ENCODE assay signal across 9 cellular contexts in the genomic region with DNA sequence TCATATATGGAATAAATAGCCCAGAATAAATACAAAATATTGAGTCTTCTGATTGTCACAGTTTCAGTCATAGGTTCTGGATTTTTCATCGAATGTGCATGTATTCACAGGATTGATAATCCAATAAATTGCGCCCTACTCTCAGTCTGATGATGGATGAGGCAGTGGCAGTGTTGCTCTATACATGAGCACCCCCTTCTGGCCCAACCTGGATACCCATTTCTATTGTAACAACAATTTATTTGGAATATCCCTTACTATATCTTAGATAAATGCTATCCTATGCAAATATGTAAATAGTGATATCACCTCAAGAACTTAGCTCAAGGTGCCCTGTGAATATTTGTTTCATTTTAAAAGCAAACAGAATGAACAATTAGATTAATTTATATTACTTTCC.
A peak's percentile ranks its signal among the peaks of the same experiment; 100 is the strongest.
DNase-seq lines count a peak whose midpoint lies in the region; ATAC-seq, FAIRE-seq and TF ChIP-seq lines count a peak whose summit lies in the region.
"Had no signal": no experiment of that assay in that cellular context is flagged by ENCODE, and none has a peak within 500 bp of the region (broad histone marks: within the 10 kb centered on the region; RNA-seq: fewer than 3 reads in every experiment).

No MANE protein-coding gene starts in this region.

- H3K4me2 ChIP-seq in DND-41 (ENCODE audit: insufficient read depth, low read length) (no peak overlapping the region), keratinocyte (ENCODE audit: control insufficient read depth, extremely low read depth, insufficient read depth, low read depth, low read length) (no peak overlapping the region), osteoblast (ENCODE audit: insufficient read depth, low read length) (no peak overlapping the region)

- H2AFZ ChIP-seq in DND-41 (ENCODE audit: low read depth, low read length), result no peak overlapping the region
- no peak overlapping the region for H2AFZ ChIP-seq in keratinocyte (ENCODE audit: control insufficient read depth, low read length)
- no peak overlapping the region for H2AFZ ChIP-seq in osteoblast (ENCODE audit: low read length)

- ATAC-seq in DND-41 (ENCODE audit: insufficient read depth, low read depth) (peak; percentile 53; the same call in 1 of the 3 replicates), HG02678 (IDR thresholded peaks at IDR 0.05; ENCODE audit: unreplicated experiment) (no peak)

- H3K9me1 ChIP-seq in keratinocyte (ENCODE audit: control insufficient read depth, extremely low read depth, insufficient read depth, low read length), result no peaks in the 10 kb centered on the region

- H3K4me1 ChIP-seq in DND-41 (ENCODE audit: insufficient read depth, low read length) (peaks cover 6% of the 10 kb centered on the region; the same call in 1 of the 2 replicates), keratinocyte (ENCODE audit: control insufficient read depth, extremely low read depth, insufficient read depth, low read length) (no peaks in the 10 kb centered on the region), osteoblast (ENCODE audit: insufficient read depth, low read length) (no peaks in the 10 kb centered on the region)
- H3K4me1 ChIP-seq: SJSA1 had no signal

- H3K36me3 ChIP-seq in DND-41 (ENCODE audit: insufficient read depth, low read length), result no peaks in the 10 kb centered on the region
- no peaks in the 10 kb centered on the region for H3K36me3 ChIP-seq in keratinocyte (ENCODE audit: control insufficient read depth in 2 of 2, extremely low read depth in 1 of 2, insufficient read depth in 2 of 2, low read length in 2 of 2)
- H3K36me3 ChIP-seq in osteoblast (ENCODE audit: insufficient read depth, low read length), result no peaks in the 10 kb centered on the region
- H3K36me3 ChIP-seq: SJSA1 had no signal

- no peak for FAIRE-seq in keratinocyte (lab: Jason Lieb, UNC)

- no peaks in the 10 kb centered on the region for H3K79me2 ChIP-seq in DND-41 (ENCODE audit: insufficient read depth, low read length)
- no peaks in the 10 kb centered on the region for H3K79me2 ChIP-seq in keratinocyte (ENCODE audit: control insufficient read depth, insufficient read depth, low read length)
- no peaks in the 10 kb centered on the region for H3K79me2 ChIP-seq in osteoblast (ENCODE audit: insufficient read depth, low read length)

- H3K9ac ChIP-seq in DND-41 (ENCODE audit: low read depth, low read length) (no peak overlapping the region), keratinocyte (ENCODE audit: control insufficient read depth, extremely low read depth, insufficient read depth, low read length) (no peak overlapping the region)

- TF ChIP-seq CTCF in DND-41 (IDR thresholded peaks at IDR 0.05; ENCODE audit: borderline replicate concordance, extremely low read depth, low read length, poor library complexity, severe bottlenecking), result peak; percentile 69
- peak; percentile 16 for TF ChIP-seq CTCF in HFF-Myc (IDR thresholded peaks at IDR 0.05; ENCODE audit: low read depth, low read length, missing control alignments)
- peak in 2 of 3 experiments; percentile 5 to 33 for TF ChIP-seq CTCF in keratinocyte (optimal IDR thresholded peaks at IDR 0.05 in 1 of 3, IDR thresholded peaks at IDR 0.05 in 1 of 3, conservative IDR thresholded peaks at IDR 0.05 in 1 of 3; ENCODE audit: extremely low read depth in 1 of 3, insufficient read depth in 2 of 3, low read length in 3 of 3)
- TF ChIP-seq CTCF in osteoblast (IDR thresholded peaks at IDR 0.05; ENCODE audit: extremely low read depth, low read depth, low read length), result no peak

- H3K4me3 ChIP-seq in DND-41 (ENCODE audit: low read depth in 1 of 2, low read length in 2 of 2) (no peak overlapping the region), HFF-Myc (replicated peaks; ENCODE audit: low read depth, low read length) (no peak overlapping the region), keratinocyte (ENCODE audit: control insufficient read depth in 2 of 3, extremely low read depth in 1 of 3, insufficient read depth in 2 of 3, low read depth in 1 of 3, low read length in 3 of 3) (no peak overlapping the region), osteoblast (ENCODE audit: insufficient read depth, low read length) (no peak overlapping the region)
- H3K4me3 ChIP-seq: SJSA1 had no signal

- no peak overlapping the region for H3K27ac ChIP-seq in DND-41 (ENCODE audit: low read length)
- no peak overlapping the region for H3K27ac ChIP-seq in keratinocyte (ENCODE audit: control insufficient read depth, insufficient read depth, low read length)
- no peak overlapping the region for H3K27ac ChIP-seq in osteoblast (ENCODE audit: low read depth, low read length)
- H3K27ac ChIP-seq: SJSA1 had no signal

- H3K27me3 ChIP-seq in DND-41 (ENCODE audit: insufficient read depth, low read length, poor library complexity), result no peaks in the 10 kb centered on the region
- H3K27me3 ChIP-seq in keratinocyte (ENCODE audit: control insufficient read depth, extremely low read depth, insufficient read depth, low read length), result no peaks in the 10 kb centered on the region
- no peaks in the 10 kb centered on the region for H3K27me3 ChIP-seq in osteoblast (ENCODE audit: insufficient read depth, low read length)
- H3K27me3 ChIP-seq: SJSA1 had no signal

- DNase-seq in DND-41 (peak; percentile 50), HFF-Myc (ENCODE audit: extremely low read depth, low read depth) (no peak), SKM-1 treated with dmso at 0.1 percent for 144 hours (lab: John Stamatoyannopoulos, UW; ENCODE audit: unreplicated experiment) (peak; percentile 4), keratinocyte (ENCODE audit: low read depth, low spot score) (no peak), osteoblast (ENCODE audit: insufficient read length, low spot score, missing footprints) (no peak), amygdala (lab: John Stamatoyannopoulos, UW) (no peak), NCI-H446 treated with DMSO at 0.1 percent for 48 hours (lab: John Stamatoyannopoulos, UW) (no peak)

- dilution Hi-C loops in keratinocyte (cut with MboI; ENCODE audit: extremely low pct_ligation_motif_present, low sequenced_read_pairs), result no loop called here

- H4K20me1 ChIP-seq in DND-41 (ENCODE audit: insufficient read depth, low read length), result no peaks in the 10 kb centered on the region
- H4K20me1 ChIP-seq in keratinocyte (ENCODE audit: control insufficient read depth, extremely low read depth, insufficient read depth, low read length), result no peaks in the 10 kb centered on the region
- no peaks in the 10 kb centered on the region for H4K20me1 ChIP-seq in osteoblast (ENCODE audit: insufficient read depth, low read length)

- H3K9me3 ChIP-seq in DND-41 (ENCODE audit: insufficient read depth, low read length, severe bottlenecking) (no peaks in the 10 kb centered on the region), keratinocyte (ENCODE audit: control insufficient read depth, low read depth, low read length) (no peaks in the 10 kb centered on the region), osteoblast (ENCODE audit: low read depth, low read length) (no peaks in the 10 kb centered on the region)
- H3K9me3 ChIP-seq: SJSA1 had no signal

Comparison
In these comparisons a context has a peak if more than half of its experiments do, and no peak if none do; other contexts are left out.
1. DNase-seq: peak in DND-41 (single experiment) and SKM-1 treated with dmso at 0.1 percent for 144 hours (single experiment); none in HFF-Myc (single experiment), keratinocyte (single experiment), osteoblast (single experiment), amygdala (0 of 56) and NCI-H446 treated with DMSO at 0.1 percent for 48 hours (single experiment).